ENCODE assay signal across 8 cellular contexts in the genomic region with DNA sequence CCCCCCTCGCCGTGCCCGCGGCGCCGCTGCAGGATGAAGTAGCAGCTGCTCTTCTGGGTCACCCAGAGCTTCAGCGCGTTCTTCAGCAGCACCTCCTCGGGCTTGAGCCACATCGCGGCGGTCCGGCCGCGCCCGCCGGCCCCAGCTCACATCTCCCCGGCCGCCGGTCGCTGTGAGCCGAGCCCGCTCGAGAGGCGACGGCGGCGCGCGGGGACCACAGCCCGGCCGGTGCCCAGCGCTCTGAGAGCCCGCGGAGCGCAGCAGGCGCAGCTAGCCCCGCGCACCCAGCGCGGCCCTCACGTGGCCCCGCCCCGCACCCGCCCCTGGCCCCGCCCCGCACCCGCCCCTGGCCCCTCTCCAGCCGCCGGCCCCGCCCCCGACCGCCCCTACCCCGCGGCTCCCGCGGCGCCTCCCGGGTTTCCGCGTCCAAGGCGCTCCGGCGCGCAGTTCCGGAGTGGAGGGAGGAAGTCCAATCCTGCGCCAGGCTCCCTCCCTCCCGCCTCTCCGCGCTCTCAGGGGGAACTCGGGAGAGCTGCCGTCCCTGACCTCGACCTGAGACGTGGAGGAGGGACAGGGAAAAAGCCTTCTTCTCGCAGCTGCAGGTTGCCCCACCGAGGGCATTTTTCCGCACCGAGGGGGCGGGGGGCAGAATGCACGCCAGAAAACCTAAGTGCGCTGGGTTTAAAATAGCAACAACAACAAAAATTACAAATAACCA. TPM values are rescaled to one million over a fixed set of nuclear protein-coding genes. Genes with fewer than 3 reads are reported as not detected.
DNase-seq lines count a peak whose midpoint lies in the region; ATAC-seq, FAIRE-seq and TF ChIP-seq lines count a peak whose summit lies in the region.

TBC1D8 (minus strand) TSS at position 242 of the 718 bp plus-strand sequence; CDS start at position 113, 129 bp downstream.

- no peaks in the 10 kb centered on the region for H3K27me3 ChIP-seq in Peyer's patch
- H3K27me3 ChIP-seq in naive thymus-derived CD4-positive, alpha-beta T cell (ENCODE audit: control insufficient read depth in 2 of 2, insufficient read depth in 2 of 2, low read length in 2 of 2): peaks cover 0 to 4% of the 10 kb centered on the region in 2 donors

- H3K27me3 Mint-ChIP-seq in naive thymus-derived CD4-positive, alpha-beta T cell: peaks cover 0 to 75% (median 16%) of the 10 kb centered on the region in 5 donors

- peak; percentile 64 to 89 for TF ChIP-seq POLR2A in Peyer's patch (IDR thresholded peaks at IDR 0.05)

- DNase-seq in COLO668 (lab: John Stamatoyannopoulos, UW; ENCODE audit: unreplicated experiment): peak; percentile 95
- peak; percentile 94 for DNase-seq in GM20000 (ENCODE audit: low spot score)
- DNase-seq in HTR-8/SVneo (ENCODE audit: insufficient read length, low spot score): peak; percentile 86
- DNase-seq in Peyer's patch: peak; percentile 77 to 92 (median 91)
- DNase-seq in activated T-helper 9 cell treated with anti-CD3 and anti-CD28 coated beads, Interleukin-2, amount 50 U/mL, for 16 hours (ENCODE audit: low read depth): peak; percentile 55
- peak; percentile 75 for DNase-seq in fibroblast of mammary gland (ENCODE audit: low read depth)
- peak; percentile 19 to 79 (median 47) for DNase-seq in naive thymus-derived CD4-positive, alpha-beta T cell
- peak; percentile 39 to 72 for DNase-seq in stimulated activated effector memory CD8-positive, alpha-beta T cell treated with anti-CD3 and anti-CD28 coated beads, Interleukin-12 subunit alpha, Interleukin-12 subunit beta, amount 100 ng/mL, for 72 hours (ENCODE audit: low spot score in 2 of 2)

- POLR2A ChIA-PET in naive thymus-derived CD4-positive, alpha-beta T cell (lab: Charles Lee): interaction anchor here (0.6 to 1.0 kb wide), 2 partner anchors 143 to 149 kb away, joined by 3 read pairs; partner anchors contain the start of gene RPL31

- no peaks in the 10 kb centered on the region for H3K36me3 Mint-ChIP-seq in naive thymus-derived CD4-positive, alpha-beta T cell
- no peaks in the 10 kb centered on the region for H3K36me3 Mint-ChIP-seq in stimulated activated effector memory CD8-positive, alpha-beta T cell treated with anti-CD3 and anti-CD28 coated beads, Interleukin-12 subunit alpha, Interleukin-12 subunit beta, amount 100 ng/mL, for 72 hours

- FAIRE-seq in HTR-8/SVneo (lab: Jason Lieb, UNC): no peak

- H3K4me1 ChIP-seq in Peyer's patch: peaks cover 0 to 24% (median 7%) of the 10 kb centered on the region in 4 donors
- H3K4me1 ChIP-seq in naive thymus-derived CD4-positive, alpha-beta T cell (ENCODE audit: control insufficient read depth in 2 of 2, insufficient read depth in 2 of 2, low read length in 2 of 2): peaks cover 8 to 19% of the 10 kb centered on the region in 2 donors

- H3K36me3 ChIP-seq in Peyer's patch: no peaks in the 10 kb centered on the region
- no peaks in the 10 kb centered on the region for H3K36me3 ChIP-seq in naive thymus-derived CD4-positive, alpha-beta T cell (ENCODE audit: control insufficient read depth in 2 of 3, insufficient read depth in 3 of 3, low read length in 3 of 3)

- peak within 1 kb of the TSS; percentile 71 to 93 (median 78) for H3K27ac ChIP-seq in Peyer's patch
- no peak within 1 kb of the TSS for H3K27ac ChIP-seq in naive thymus-derived CD4-positive, alpha-beta T cell (ENCODE audit: low read depth, low read length)

- ATAC-seq in naive thymus-derived CD4-positive, alpha-beta T cell: peak; percentile 89
- ATAC-seq in stimulated activated effector memory CD8-positive, alpha-beta T cell treated with anti-CD3 and anti-CD28 coated beads, Interleukin-12 subunit alpha, Interleukin-12 subunit beta, amount 100 ng/mL, for 72 hours: peak; percentile 91

- TF ChIP-seq CTCF in GM20000 (IDR thresholded peaks at IDR 0.05; ENCODE audit: extremely low read depth, missing control alignments) (no peak), Peyer's patch (IDR thresholded peaks at IDR 0.05) (no peak), fibroblast of mammary gland (conservative IDR thresholded peaks at IDR 0.05; ENCODE audit: control insufficient read depth, insufficient read depth, low read depth, low read length) (no peak)

- no peaks in the 10 kb centered on the region for H3K9me3 Mint-ChIP-seq in naive thymus-derived CD4-positive, alpha-beta T cell
- no peaks in the 10 kb centered on the region for H3K9me3 Mint-ChIP-seq in stimulated activated effector memory CD8-positive, alpha-beta T cell treated with anti-CD3 and anti-CD28 coated beads, Interleukin-12 subunit alpha, Interleukin-12 subunit beta, amount 100 ng/mL, for 72 hours

- H3K27ac Mint-ChIP-seq in naive thymus-derived CD4-positive, alpha-beta T cell: peak within 1 kb of the TSS in 7 of 9 donors; percentile 14 to 79 (median 65)
- no peak within 1 kb of the TSS for H3K27ac Mint-ChIP-seq in stimulated activated effector memory CD8-positive, alpha-beta T cell treated with anti-CD3 and anti-CD28 coated beads, Interleukin-12 subunit alpha, Interleukin-12 subunit beta, amount 100 ng/mL, for 72 hours

- intact Hi-C loops in naive thymus-derived CD4-positive, alpha-beta T cell (cut with micrococcal nuclease): loop anchor here (1.0 to 5.0 kb wide), 9 partner anchors 23 to 588 kb away; partner anchors contain the start of genes CNOT11 (in 2 of the 2), RPL31 (in 2 of the 2) and PDCL3 (in 1 of the 2)

- CTCF ChIA-PET in naive thymus-derived CD4-positive, alpha-beta T cell (lab: Charles Lee): interaction anchor here (0.6 kb wide), 1 partner anchor 33 kb away, joined by 3 read pairs; no protein-coding TSS in a partner anchor

- peak within 1 kb of the TSS; percentile 76 to 90 (median 86) for H3K4me3 Mint-ChIP-seq in naive thymus-derived CD4-positive, alpha-beta T cell
- H3K4me3 Mint-ChIP-seq in stimulated activated effector memory CD8-positive, alpha-beta T cell treated with anti-CD3 and anti-CD28 coated beads, Interleukin-12 subunit alpha, Interleukin-12 subunit beta, amount 100 ng/mL, for 72 hours: peak within 1 kb of the TSS; percentile 70

- H3K4me3 ChIP-seq in Peyer's patch (peak within 1 kb of the TSS; percentile 54 to 92 (median 75)), fibroblast of mammary gland (ENCODE audit: control insufficient read depth, low read depth, low read length) (peak within 1 kb of the TSS; percentile 66)
- peak within 1 kb of the TSS; percentile 45 for H3K4me3 ChIP-seq in naive thymus-derived CD4-positive, alpha-beta T cell (ENCODE audit: low read length)

- H3K9me3 ChIP-seq in Peyer's patch: no peaks in the 10 kb centered on the region
- no peaks in the 10 kb centered on the region for H3K9me3 ChIP-seq in naive thymus-derived CD4-positive, alpha-beta T cell (ENCODE audit: control insufficient read depth in 2 of 3, low read length in 3 of 3)

- peaks cover 14 to 36% (median 25%) of the 10 kb centered on the region in 7 donors for H3K4me1 Mint-ChIP-seq in naive thymus-derived CD4-positive, alpha-beta T cell
- peaks cover 22% of the 10 kb centered on the region for H3K4me1 Mint-ChIP-seq in stimulated activated effector memory CD8-positive, alpha-beta T cell treated with anti-CD3 and anti-CD28 coated beads, Interleukin-12 subunit alpha, Interleukin-12 subunit beta, amount 100 ng/mL, for 72 hours

RNA-seq across cellular contexts. Expression of gene TBC1D8, which starts in this region (rescaled TPM):
- 100 to 1,000 TPM in 3 of 4 donors, 10 to 100 TPM in 1; 77.6 to 511 (median 239) TPM for total RNA-seq in Peyer's patch
- total RNA-seq in naive thymus-derived CD4-positive, alpha-beta T cell: 10 to 100 TPM in 1 of 5 experiments, 1 to 10 TPM in 3, under 1 TPM in 1; 0.87 to 20.1 (median 2.4) TPM
- polyA plus RNA-seq in naive thymus-derived CD4-positive, alpha-beta T cell: under 1 TPM; 0.30 to 0.37 TPM
